Comparison of ENCODE assay signal across 19 cellular contexts in the genomic region with DNA sequence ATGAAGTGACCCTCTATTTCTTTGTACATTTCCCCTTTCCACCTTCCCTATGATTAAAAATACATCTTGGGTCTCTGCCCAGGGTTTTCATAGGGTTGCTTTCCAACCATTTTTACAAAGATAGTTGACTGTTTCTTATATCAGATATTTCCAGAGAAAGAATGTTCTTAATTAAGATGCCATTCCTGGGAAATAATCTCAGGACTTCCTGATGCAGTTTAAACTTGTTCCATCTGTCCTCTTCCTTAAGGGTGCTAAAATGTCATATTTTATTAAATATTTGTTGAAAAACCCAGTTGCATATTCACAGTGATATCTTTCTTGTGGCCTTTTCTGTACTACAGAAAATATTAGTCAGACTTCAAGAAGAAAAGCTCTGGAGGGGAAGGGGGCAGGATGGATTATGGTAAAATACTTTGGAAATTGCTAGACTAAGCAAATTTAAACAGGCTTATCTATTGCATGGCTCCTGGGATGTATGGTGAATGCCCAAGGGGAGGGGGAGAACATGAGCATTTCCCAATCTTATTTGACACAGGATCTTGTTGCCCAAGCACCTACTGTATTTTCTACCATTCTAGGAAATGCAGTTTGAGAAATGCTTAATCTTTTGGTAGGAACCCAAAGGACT.
"Had no signal": no experiment of that assay in that cellular context is flagged by ENCODE, and none has a peak within 500 bp of the region (broad histone marks: within the 10 kb centered on the region; RNA-seq: fewer than 3 reads in every experiment).

No MANE protein-coding gene starts in this region.

- H3K36me3 Mint-ChIP-seq: naive thymus-derived CD4-positive, alpha-beta T cell had no signal

- H3K4me1 ChIP-seq: colonic mucosa, foreskin keratinocyte, right atrium auricular region, stomach, transverse colon had no signal

- H3K27ac ChIP-seq: colonic mucosa, foreskin keratinocyte, neutrophil, ovary, right atrium auricular region, stomach, thoracic aorta, transverse colon had no signal

- H3K4me1 Mint-ChIP-seq: naive thymus-derived CD4-positive, alpha-beta T cell had no signal

- H3K9me3 ChIP-seq: colonic mucosa, neutrophil, ovary, right atrium auricular region, stomach, thoracic aorta, transverse colon had no signal

- H3K36me3 ChIP-seq: colonic mucosa, neutrophil, ovary, thoracic aorta, transverse colon had no signal

- H3K27me3 Mint-ChIP-seq: naive thymus-derived CD4-positive, alpha-beta T cell had no signal

- FAIRE-seq: endothelial cell of umbilical vein, small intestine had no signal

- ATAC-seq: foreskin keratinocyte; left colon; left ventricle myocardium superior; naive thymus-derived CD4-positive, alpha-beta T cell had no signal

- H3K27ac Mint-ChIP-seq: naive thymus-derived CD4-positive, alpha-beta T cell had no signal

- H3K4me3 ChIP-seq: colonic mucosa, lung, ovary, right atrium auricular region, stomach, thoracic aorta, transverse colon had no signal

- H3K4me3 Mint-ChIP-seq: naive thymus-derived CD4-positive, alpha-beta T cell had no signal

- H3K27me3 ChIP-seq: colonic mucosa, foreskin keratinocyte, neutrophil, ovary, right atrium auricular region, stomach, transverse colon had no signal

- DNase-seq: colonic mucosa; dermis blood vessel endothelial cell; foreskin keratinocyte; left colon; left ventricle myocardium superior; mesenchymal stem cell; naive thymus-derived CD4-positive, alpha-beta T cell; ovary; small intestine; stimulated activated CD4-positive, alpha-beta T cell treated with anti-CD3 and anti-CD28 coated beads, Interleukin-12 subunit alpha, Interleukin-12 subunit beta, amount 100 ng/mL, for 4 hours; stimulated activated naive CD4-positive, alpha-beta T cell; stomach; substantia nigra; transverse colon had no signal
